2 cellular contexts compared by ENCODE assay signal in the genomic region with DNA sequence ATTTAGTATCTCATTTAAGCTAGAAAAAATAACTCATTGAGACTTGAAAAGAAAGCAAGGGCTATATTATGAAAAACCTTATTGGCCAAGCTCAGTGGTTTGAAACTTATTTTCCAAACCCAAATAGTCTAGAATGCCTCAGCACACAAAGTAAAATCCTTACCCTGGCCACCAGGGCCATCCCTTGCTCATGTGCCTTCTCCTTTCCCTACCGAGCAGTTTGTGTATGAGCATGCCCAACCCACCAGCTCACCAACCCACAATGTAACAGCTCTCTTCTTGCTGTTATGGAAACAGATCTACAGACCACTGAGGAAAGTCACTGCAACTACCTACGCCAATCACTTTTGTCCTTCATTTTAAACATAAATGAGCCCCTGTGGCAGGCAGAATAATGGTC.
TF ChIP-seq lines count a peak whose summit lies in the region.

No MANE protein-coding gene starts in this region.

TF ChIP-seq in HepG2, 621 proteins besides CTCF, POLR2A, EP300 and RAD21:
- TF ChIP-seq, protein P1, sequence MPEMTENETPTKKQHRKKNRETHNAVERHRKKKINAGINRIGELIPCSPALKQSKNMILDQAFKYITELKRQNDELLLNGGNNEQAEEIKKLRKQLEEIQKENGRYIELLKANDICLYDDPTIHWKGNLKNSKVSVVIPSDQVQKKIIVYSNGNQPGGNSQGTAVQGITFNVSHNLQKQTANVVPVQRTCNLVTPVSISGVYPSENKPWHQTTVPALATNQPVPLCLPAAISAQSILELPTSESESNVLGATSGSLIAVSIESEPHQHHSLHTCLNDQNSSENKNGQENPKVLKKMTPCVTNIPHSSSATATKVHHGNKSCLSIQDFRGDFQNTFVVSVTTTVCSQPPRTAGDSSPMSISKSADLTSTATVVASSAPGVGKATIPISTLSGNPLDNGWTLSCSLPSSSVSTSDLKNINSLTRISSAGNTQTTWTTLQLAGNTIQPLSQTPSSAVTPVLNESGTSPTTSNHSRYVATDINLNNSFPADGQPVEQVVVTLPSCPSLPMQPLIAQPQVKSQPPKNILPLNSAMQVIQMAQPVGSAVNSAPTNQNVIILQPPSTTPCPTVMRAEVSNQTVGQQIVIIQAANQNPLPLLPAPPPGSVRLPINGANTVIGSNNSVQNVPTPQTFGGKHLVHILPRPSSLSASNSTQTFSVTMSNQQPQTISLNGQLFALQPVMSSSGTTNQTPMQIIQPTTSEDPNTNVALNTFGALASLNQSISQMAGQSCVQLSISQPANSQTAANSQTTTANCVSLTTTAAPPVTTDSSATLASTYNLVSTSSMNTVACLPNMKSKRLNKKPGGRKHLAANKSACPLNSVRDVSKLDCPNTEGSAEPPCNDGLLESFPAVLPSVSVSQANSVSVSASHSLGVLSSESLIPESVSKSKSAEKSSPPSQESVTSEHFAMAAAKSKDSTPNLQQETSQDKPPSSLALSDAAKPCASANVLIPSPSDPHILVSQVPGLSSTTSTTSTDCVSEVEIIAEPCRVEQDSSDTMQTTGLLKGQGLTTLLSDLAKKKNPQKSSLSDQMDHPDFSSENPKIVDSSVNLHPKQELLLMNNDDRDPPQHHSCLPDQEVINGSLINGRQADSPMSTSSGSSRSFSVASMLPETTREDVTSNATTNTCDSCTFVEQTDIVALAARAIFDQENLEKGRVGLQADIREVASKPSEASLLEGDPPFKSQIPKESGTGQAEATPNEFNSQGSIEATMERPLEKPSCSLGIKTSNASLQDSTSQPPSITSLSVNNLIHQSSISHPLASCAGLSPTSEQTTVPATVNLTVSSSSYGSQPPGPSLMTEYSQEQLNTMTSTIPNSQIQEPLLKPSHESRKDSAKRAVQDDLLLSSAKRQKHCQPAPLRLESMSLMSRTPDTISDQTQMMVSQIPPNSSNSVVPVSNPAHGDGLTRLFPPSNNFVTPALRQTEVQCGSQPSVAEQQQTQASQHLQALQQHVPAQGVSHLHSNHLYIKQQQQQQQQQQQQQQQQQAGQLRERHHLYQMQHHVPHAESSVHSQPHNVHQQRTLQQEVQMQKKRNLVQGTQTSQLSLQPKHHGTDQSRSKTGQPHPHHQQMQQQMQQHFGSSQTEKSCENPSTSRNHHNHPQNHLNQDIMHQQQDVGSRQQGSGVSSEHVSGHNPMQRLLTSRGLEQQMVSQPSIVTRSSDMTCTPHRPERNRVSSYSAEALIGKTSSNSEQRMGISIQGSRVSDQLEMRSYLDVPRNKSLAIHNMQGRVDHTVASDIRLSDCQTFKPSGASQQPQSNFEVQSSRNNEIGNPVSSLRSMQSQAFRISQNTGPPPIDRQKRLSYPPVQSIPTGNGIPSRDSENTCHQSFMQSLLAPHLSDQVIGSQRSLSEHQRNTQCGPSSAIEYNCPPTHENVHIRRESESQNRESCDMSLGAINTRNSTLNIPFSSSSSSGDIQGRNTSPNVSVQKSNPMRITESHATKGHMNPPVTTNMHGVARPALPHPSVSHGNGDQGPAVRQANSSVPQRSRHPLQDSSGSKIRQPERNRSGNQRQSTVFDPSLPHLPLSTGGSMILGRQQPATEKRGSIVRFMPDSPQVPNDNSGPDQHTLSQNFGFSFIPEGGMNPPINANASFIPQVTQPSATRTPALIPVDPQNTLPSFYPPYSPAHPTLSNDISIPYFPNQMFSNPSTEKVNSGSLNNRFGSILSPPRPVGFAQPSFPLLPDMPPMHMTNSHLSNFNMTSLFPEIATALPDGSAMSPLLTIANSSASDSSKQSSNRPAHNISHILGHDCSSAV (CRISPR knock-in tag; IDR thresholded peaks at IDR 0.05; ENCODE audit: borderline replicate concordance) = no peak
- no peak for TF ChIP-seq EED (CRISPR knock-in tag; IDR thresholded peaks at IDR 0.05)
- no peak for TF ChIP-seq THYN1 (CRISPR knock-in tag; IDR thresholded peaks at IDR 0.05; ENCODE audit: borderline replicate concordance, low read depth)
- TF ChIP-seq ZNF768 (CRISPR knock-in tag; IDR thresholded peaks at IDR 0.05) = no peak
- TF ChIP-seq ZNF572 (CRISPR knock-in tag; IDR thresholded peaks at IDR 0.05) = no peak
- no peak for TF ChIP-seq ATRX (CRISPR knock-in tag; IDR thresholded peaks at IDR 0.05; ENCODE audit: borderline replicate concordance)
- TF ChIP-seq ZNF598 (CRISPR knock-in tag; IDR thresholded peaks at IDR 0.05; ENCODE audit: borderline replicate concordance) = no peak
- no peak for TF ChIP-seq ZNF816 (CRISPR knock-in tag; IDR thresholded peaks at IDR 0.05; ENCODE audit: borderline replicate concordance)
- TF ChIP-seq REXO4 (CRISPR knock-in tag; IDR thresholded peaks at IDR 0.05; ENCODE audit: borderline replicate concordance) = no peak
- TF ChIP-seq, protein P2, sequence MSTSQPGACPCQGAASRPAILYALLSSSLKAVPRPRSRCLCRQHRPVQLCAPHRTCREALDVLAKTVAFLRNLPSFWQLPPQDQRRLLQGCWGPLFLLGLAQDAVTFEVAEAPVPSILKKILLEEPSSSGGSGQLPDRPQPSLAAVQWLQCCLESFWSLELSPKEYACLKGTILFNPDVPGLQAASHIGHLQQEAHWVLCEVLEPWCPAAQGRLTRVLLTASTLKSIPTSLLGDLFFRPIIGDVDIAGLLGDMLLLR (CRISPR knock-in tag; IDR thresholded peaks at IDR 0.05) = no peak

TF ChIP-seq in WTC11, 78 proteins besides CTCF, POLR2A, EP300 and RAD21 (continued from another document):
- TF ChIP-seq, protein P3, sequence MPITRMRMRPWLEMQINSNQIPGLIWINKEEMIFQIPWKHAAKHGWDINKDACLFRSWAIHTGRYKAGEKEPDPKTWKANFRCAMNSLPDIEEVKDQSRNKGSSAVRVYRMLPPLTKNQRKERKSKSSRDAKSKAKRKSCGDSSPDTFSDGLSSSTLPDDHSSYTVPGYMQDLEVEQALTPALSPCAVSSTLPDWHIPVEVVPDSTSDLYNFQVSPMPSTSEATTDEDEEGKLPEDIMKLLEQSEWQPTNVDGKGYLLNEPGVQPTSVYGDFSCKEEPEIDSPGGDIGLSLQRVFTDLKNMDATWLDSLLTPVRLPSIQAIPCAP (CRISPR knock-in tag; IDR thresholded peaks at IDR 0.05) = no peak
- no peak for TF ChIP-seq IRF2 (CRISPR knock-in tag; IDR thresholded peaks at IDR 0.05; ENCODE audit: borderline replicate concordance, low read depth)
- no peak for TF ChIP-seq FOXJ3 (CRISPR knock-in tag; IDR thresholded peaks at IDR 0.05; ENCODE audit: borderline replicate concordance)
- TF ChIP-seq FOXK1 (CRISPR knock-in tag; IDR thresholded peaks at IDR 0.05) = no peak
- TF ChIP-seq TCF7 (CRISPR knock-in tag; IDR thresholded peaks at IDR 0.05; ENCODE audit: low read depth) = no peak
- TF ChIP-seq, protein P4, sequence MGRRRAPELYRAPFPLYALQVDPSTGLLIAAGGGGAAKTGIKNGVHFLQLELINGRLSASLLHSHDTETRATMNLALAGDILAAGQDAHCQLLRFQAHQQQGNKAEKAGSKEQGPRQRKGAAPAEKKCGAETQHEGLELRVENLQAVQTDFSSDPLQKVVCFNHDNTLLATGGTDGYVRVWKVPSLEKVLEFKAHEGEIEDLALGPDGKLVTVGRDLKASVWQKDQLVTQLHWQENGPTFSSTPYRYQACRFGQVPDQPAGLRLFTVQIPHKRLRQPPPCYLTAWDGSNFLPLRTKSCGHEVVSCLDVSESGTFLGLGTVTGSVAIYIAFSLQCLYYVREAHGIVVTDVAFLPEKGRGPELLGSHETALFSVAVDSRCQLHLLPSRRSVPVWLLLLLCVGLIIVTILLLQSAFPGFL (CRISPR knock-in tag; IDR thresholded peaks at IDR 0.05; ENCODE audit: borderline replicate concordance) = no peak
- no peak for TF ChIP-seq SP1 (CRISPR knock-in tag; conservative IDR thresholded peaks at IDR 0.05)
- TF ChIP-seq GRHL2 (CRISPR knock-in tag; IDR thresholded peaks at IDR 0.05; ENCODE audit: insufficient replicate concordance, severe bottlenecking) = no peak
- TF ChIP-seq, protein P5, sequence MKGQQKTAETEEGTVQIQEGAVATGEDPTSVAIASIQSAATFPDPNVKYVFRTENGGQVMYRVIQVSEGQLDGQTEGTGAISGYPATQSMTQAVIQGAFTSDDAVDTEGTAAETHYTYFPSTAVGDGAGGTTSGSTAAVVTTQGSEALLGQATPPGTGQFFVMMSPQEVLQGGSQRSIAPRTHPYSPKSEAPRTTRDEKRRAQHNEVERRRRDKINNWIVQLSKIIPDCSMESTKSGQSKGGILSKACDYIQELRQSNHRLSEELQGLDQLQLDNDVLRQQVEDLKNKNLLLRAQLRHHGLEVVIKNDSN (CRISPR knock-in tag; IDR thresholded peaks at IDR 0.05) = no peak
- no peak for TF ChIP-seq ZNF671 (CRISPR knock-in tag; IDR thresholded peaks at IDR 0.05)
